In the genomic region with DNA sequence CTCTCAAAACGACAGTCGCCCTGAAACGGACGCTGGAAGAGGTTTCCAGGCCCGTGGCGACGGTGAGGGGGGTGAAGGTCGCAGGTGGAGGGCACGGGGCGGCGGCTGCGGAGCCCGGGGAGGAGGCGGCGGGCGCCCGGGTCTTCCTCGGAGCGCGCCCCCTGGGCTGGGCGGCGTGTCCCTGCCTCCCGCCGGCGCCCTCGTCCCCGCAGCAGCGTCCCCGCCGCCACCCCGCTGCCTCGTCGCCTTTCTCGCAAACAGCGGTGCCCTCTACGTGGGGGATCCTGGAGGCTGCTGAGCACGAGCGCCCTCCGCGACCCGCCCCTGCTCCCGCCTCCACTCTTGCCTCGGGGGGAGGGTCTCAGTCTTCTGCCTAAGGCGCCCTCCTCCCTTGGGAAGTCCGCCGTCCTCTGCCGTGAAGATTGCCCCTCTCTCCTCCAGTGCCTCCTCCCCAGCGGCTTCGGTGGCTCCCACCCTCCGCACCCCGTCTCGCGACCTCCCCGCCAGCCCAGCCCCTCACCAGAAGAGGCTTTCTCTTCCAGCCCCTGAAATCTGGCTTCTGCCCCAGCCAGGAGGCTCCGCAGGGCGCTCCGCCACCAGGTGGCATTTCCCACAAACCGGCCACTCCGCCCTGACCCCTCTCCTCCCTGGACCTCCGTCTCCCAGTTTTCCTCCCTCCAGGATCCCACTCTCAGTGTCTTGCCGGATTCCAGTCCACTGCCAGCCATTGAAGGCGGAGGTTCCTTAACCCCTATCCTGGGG, we compare ENCODE assay signal across 8 cellular contexts.
A peak's percentile ranks its signal among the peaks of the same experiment; 100 is the strongest.
DNase-seq lines count a peak whose midpoint lies in the region; ATAC-seq and TF ChIP-seq lines count a peak whose summit lies in the region.

No MANE protein-coding gene starts in this region.

- H3K4me2 ChIP-seq in PC-9: no peak overlapping the region

- no peak for TF ChIP-seq CTCF in PC-9 (conservative IDR thresholded peaks at IDR 0.05)

- no peak overlapping the region for H2AFZ ChIP-seq in PC-9

- H3K9me2 ChIP-seq in PC-9 (ENCODE audit: insufficient read depth): no peaks in the 10 kb centered on the region

- no peaks in the 10 kb centered on the region for H3F3A ChIP-seq in PC-9 (ENCODE audit: insufficient read depth, low read depth)

- no peaks in the 10 kb centered on the region for H4K20me1 ChIP-seq in PC-9 (ENCODE audit: insufficient read depth)

- CTCF ChIA-PET in PC-9 (lab: Charles Lee): no interaction called here

- peaks cover 15% of the 10 kb centered on the region for H3K4me1 Mint-ChIP-seq in activated naive CD8-positive, alpha-beta T cell (ENCODE audit: low read depth)
- peaks cover 23% of the 10 kb centered on the region for H3K4me1 Mint-ChIP-seq in stimulated activated memory B cell treated with anti-CD40 and anti-IgM and Interleukin-4, amounts not matched to agents 10 μg/mL and 1 μg/mL and 100 μg/mL, for 72 hours

- no peaks in the 10 kb centered on the region for H3K9me3 Mint-ChIP-seq in activated naive CD8-positive, alpha-beta T cell (ENCODE audit: low read depth)
- peaks cover 3% of the 10 kb centered on the region for H3K9me3 Mint-ChIP-seq in stimulated activated memory B cell treated with anti-CD40 and anti-IgM and Interleukin-4, amounts not matched to agents 10 μg/mL and 1 μg/mL and 100 μg/mL, for 72 hours

- H3K79me2 ChIP-seq in PC-9 (ENCODE audit: low read depth): no peaks in the 10 kb centered on the region

- peak; percentile 34 for ATAC-seq in HG02678 (IDR thresholded peaks at IDR 0.05; ENCODE audit: unreplicated experiment)
- ATAC-seq in stimulated activated memory B cell treated with anti-CD40 and anti-IgM and Interleukin-4, amounts not matched to agents 10 μg/mL and 1 μg/mL and 100 μg/mL, for 72 hours: peak; percentile 35
- no peak for ATAC-seq in GM21786 (IDR thresholded peaks at IDR 0.05; ENCODE audit: unreplicated experiment)
- ATAC-seq in HG03025 (IDR thresholded peaks at IDR 0.05; ENCODE audit: low FRiP score, unreplicated experiment): no peak

- peaks cover 2% of the 10 kb centered on the region for H3K36me3 Mint-ChIP-seq in activated naive CD8-positive, alpha-beta T cell
- H3K36me3 Mint-ChIP-seq in stimulated activated memory B cell treated with anti-CD40 and anti-IgM and Interleukin-4, amounts not matched to agents 10 μg/mL and 1 μg/mL and 100 μg/mL, for 72 hours: peaks cover 17% of the 10 kb centered on the region

- no peaks in the 10 kb centered on the region for H3K27me3 Mint-ChIP-seq in activated naive CD8-positive, alpha-beta T cell
- no peaks in the 10 kb centered on the region for H3K27me3 Mint-ChIP-seq in stimulated activated memory B cell treated with anti-CD40 and anti-IgM and Interleukin-4, amounts not matched to agents 10 μg/mL and 1 μg/mL and 100 μg/mL, for 72 hours

- no peak for DNase-seq in HuH-7 (ENCODE audit: low spot score)
- no peak for DNase-seq in PC-9

- no peaks in the 10 kb centered on the region for H3K27me3 ChIP-seq in PC-9 (ENCODE audit: insufficient read depth, low read depth)

- no TSS peak for BruUV-seq in PC-9 (replicated peaks; lab: Mats Ljungman, UMichigan)

- H3K9me3 ChIP-seq in iPS-18c (ENCODE audit: control insufficient read depth, insufficient read depth, low read length): peaks cover 2% of the 10 kb centered on the region
- no peaks in the 10 kb centered on the region for H3K9me3 ChIP-seq in PC-9 (ENCODE audit: insufficient read depth, low read depth)

- intact Hi-C loops in PC-9 (cut with micrococcal nuclease; ENCODE audit: unreplicated experiment): no loop called here

- H3K27ac Mint-ChIP-seq in activated naive CD8-positive, alpha-beta T cell: no peak overlapping the region
- peak overlapping the region; percentile 64 for H3K27ac Mint-ChIP-seq in stimulated activated memory B cell treated with anti-CD40 and anti-IgM and Interleukin-4, amounts not matched to agents 10 μg/mL and 1 μg/mL and 100 μg/mL, for 72 hours

- no peak overlapping the region for H3K27ac ChIP-seq in PC-9

- H3K4me3 ChIP-seq in iPS-18c (ENCODE audit: insufficient read depth, low read depth, low read length) (peak overlapping the region; percentile 51), PC-9 (no peak overlapping the region)

- no peaks in the 10 kb centered on the region for H3K4me1 ChIP-seq in PC-9 (replicated peaks; ENCODE audit: insufficient read depth)

- H3K4me3 Mint-ChIP-seq in activated naive CD8-positive, alpha-beta T cell: peak overlapping the region; percentile 73
- peak overlapping the region; percentile 50 for H3K4me3 Mint-ChIP-seq in stimulated activated memory B cell treated with anti-CD40 and anti-IgM and Interleukin-4, amounts not matched to agents 10 μg/mL and 1 μg/mL and 100 μg/mL, for 72 hours

- H3K36me3 ChIP-seq in PC-9 (ENCODE audit: low read depth): no peaks in the 10 kb centered on the region

- POLR2A ChIA-PET in PC-9 (lab: Charles Lee; ENCODE audit: unreplicated experiment): interaction anchor here (0.6 kb wide), 1 partner anchor 1138 kb away, joined by 3 read pairs; no protein-coding TSS in a partner anchor

Comparison
In these comparisons a context has a peak if more than half of its experiments do, and no peak if none do; other contexts are left out.
1. ATAC-seq: peak in HG02678 (single experiment) and stimulated activated memory B cell treated with anti-CD40 and anti-IgM and Interleukin-4, amounts not matched to agents 10 μg/mL and 1 μg/mL and 100 μg/mL, for 72 hours (single experiment); none in GM21786 (single experiment) and HG03025 (single experiment).